8 cellular contexts compared by ENCODE assay signal in the genomic region with DNA sequence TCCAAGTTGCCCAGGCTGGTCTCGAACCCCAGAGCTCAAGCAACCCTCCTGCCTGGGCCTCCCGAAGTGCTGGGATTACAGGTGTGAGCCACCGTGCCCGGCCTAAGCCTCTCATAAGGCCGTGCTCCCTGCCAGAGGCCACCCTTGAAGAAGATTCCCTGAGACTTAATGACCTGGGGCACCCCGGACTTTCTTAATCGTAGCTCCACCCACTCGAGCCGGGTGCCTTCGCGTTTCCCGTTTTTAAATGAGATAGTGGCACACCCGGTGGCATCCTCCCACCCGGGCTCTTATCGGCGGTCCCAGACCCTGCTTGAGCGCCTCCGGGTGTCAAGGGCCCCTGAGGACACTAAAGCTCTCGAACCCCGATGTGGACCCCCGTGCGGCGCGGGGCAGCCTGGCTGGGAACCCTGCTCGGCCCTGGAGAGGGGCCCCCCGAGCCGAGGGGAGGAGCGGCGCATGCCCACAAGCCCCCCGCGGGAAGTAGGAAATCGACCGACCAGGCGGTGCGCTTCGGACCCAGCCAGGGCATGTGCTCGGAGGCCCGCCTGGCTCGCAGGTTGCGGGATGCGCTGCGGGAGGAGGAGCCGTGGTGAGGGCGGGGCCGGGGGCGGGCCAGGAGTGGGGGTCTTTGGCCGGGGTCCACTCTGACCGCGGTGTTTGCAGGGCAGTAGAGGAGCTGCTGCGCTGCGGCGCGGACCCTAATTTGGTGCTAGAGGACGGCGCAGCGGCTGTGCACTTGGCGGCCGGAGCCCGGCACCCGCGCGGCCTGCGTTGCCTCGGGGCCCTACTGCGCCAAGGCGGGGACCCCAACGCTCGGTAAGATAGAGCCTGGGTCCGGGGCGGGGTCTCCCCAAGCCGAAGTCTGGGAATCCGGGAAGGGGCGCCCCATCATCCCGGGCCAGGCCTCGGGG. TPM values are rescaled to one million over a fixed set of nuclear protein-coding genes. Genes with fewer than 3 reads are reported as not detected.
DNase-seq lines count a peak whose midpoint lies in the region; TF ChIP-seq lines count a peak whose summit lies in the region.

A gene with protein sequence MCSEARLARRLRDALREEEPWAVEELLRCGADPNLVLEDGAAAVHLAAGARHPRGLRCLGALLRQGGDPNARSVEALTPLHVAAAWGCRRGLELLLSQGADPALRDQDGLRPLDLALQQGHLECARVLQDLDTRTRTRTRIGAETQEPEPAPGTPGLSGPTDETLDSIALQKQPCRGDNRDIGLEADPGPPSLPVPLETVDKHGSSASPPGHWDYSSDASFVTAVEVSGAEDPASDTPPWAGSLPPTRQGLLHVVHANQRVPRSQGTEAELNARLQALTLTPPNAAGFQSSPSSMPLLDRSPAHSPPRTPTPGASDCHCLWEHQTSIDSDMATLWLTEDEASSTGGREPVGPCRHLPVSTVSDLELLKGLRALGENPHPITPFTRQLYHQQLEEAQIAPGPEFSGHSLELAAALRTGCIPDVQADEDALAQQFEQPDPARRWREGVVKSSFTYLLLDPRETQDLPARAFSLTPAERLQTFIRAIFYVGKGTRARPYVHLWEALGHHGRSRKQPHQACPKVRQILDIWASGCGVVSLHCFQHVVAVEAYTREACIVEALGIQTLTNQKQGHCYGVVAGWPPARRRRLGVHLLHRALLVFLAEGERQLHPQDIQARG (plus strand): TSS at position 511 of the 914 bp plus-strand sequence. CDS start 20 bp downstream, at position 531.

- H3K4me3 ChIP-seq in AG04449 (ENCODE audit: low read depth, low read length) = peak within 1 kb of the TSS; percentile 45
- peak within 1 kb of the TSS; percentile 13 for H3K4me3 ChIP-seq in iPS-11a (ENCODE audit: low read depth, low read length)

- peaks cover under 1% of the 10 kb centered on the region for H3K36me3 Mint-ChIP-seq in activated naive CD4-positive, alpha-beta T cell treated with anti-CD3 and anti-CD28 coated beads, Interleukin-2, amount 50 U/mL, for 24 hours

- peak; percentile 60 for TF ChIP-seq POLR2A in GM18526 (IDR thresholded peaks at IDR 0.05; ENCODE audit: extremely low read depth, insufficient read length)

- no peak for TF ChIP-seq CTCF in AG04449 (IDR thresholded peaks at IDR 0.05; ENCODE audit: insufficient read depth, low read length, missing control alignments)

- DNase-seq in AG04449 (ENCODE audit: low read depth, low spot score) (no peak), NCI-H69 (lab: John Stamatoyannopoulos, UW) (peak; percentile 51), H4 (ENCODE audit: low spot score) (no peak), T-helper 9 cell (no peak)
- DNase-seq in stimulated activated CD4-positive, alpha-beta T cell treated with anti-CD3 and anti-CD28 coated beads, Interleukin-15, amount 100 ng/mL, for 24 hours = peak; percentile 65

- peak within 1 kb of the TSS; percentile 41 for H3K27ac Mint-ChIP-seq in activated naive CD4-positive, alpha-beta T cell treated with anti-CD3 and anti-CD28 coated beads, Interleukin-2, amount 50 U/mL, for 24 hours

- POLR2A ChIA-PET in AG04449 (lab: Yijun Ruan, JAX) = interaction anchor here (1.1 kb wide), 1 partner anchor 22 kb away, joined by 3 read pairs; the partner anchor contains the start of gene ABHD8

- H3K4me1 Mint-ChIP-seq in activated naive CD4-positive, alpha-beta T cell treated with anti-CD3 and anti-CD28 coated beads, Interleukin-2, amount 50 U/mL, for 24 hours = no peaks in the 10 kb centered on the region

- no peaks in the 10 kb centered on the region for H3K9me3 Mint-ChIP-seq in activated naive CD4-positive, alpha-beta T cell treated with anti-CD3 and anti-CD28 coated beads, Interleukin-2, amount 50 U/mL, for 24 hours

- H3K27me3 Mint-ChIP-seq in activated naive CD4-positive, alpha-beta T cell treated with anti-CD3 and anti-CD28 coated beads, Interleukin-2, amount 50 U/mL, for 24 hours = no peaks in the 10 kb centered on the region

- peak within 1 kb of the TSS; percentile 89 for H3K4me3 Mint-ChIP-seq in activated naive CD4-positive, alpha-beta T cell treated with anti-CD3 and anti-CD28 coated beads, Interleukin-2, amount 50 U/mL, for 24 hours

- CTCF ChIA-PET in AG04449 (lab: Yijun Ruan, JAX) = interaction anchor here (0.7 to 6.9 kb wide), 29 partner anchors 9 to 220 kb away, joined by 3 to 80 read pairs (median 4); partner anchors contain the start of genes BABAM1, MRPL34, OCEL1 and USHBP1

RNA-seq across cellular contexts. Expression of the gene that starts here (rescaled TPM):
- total RNA-seq in H4 (2014; rRNA removed; shearing (Covaris generic)) = 0.06 TPM in 1 of 2 replicates, not detected in the other

Comparison
In these comparisons a context has a peak if more than half of its experiments do, and no peak if none do; other contexts are left out.
1. DNase-seq: peak in NCI-H69 (single experiment) and stimulated activated CD4-positive, alpha-beta T cell treated with anti-CD3 and anti-CD28 coated beads, Interleukin-15, amount 100 ng/mL, for 24 hours (single experiment); none in AG04449 (single experiment), H4 (single experiment) and T-helper 9 cell (single experiment).